19 cellular contexts compared by ENCODE assay signal in the genomic region with DNA sequence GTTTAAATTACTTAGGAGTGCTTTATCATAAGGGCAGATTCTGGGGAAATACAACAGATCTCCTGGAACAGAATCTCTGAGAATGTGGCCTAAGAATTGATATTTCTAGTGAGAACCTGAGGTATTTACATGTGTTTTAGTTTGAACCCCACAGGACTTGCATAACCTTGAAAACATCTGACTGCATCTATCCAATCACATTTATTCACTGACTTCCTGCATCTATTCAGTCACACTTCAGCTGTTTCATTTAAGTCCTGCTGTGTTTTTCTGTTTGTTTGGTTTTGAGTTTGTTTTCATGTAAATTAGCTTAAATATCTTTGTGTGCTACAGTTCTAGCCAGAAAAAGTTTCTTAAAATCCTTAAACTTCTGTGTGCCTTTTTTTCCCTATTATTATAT.
DNase-seq lines count a peak whose midpoint lies in the region; ATAC-seq and TF ChIP-seq lines count a peak whose summit lies in the region.
"Had no signal": no experiment of that assay in that cellular context is flagged by ENCODE, and none has a peak within 500 bp of the region (broad histone marks: within the 10 kb centered on the region; RNA-seq: fewer than 3 reads in every experiment).

No MANE protein-coding gene starts in this region.

- H2AK5ac ChIP-seq in mesenchymal stem cell (ENCODE audit: low read length, severe bottlenecking): no peak overlapping the region

- H3K9me2 ChIP-seq in GM23248 (ENCODE audit: insufficient read depth): no peaks in the 10 kb centered on the region

- no peak overlapping the region for H2BK5ac ChIP-seq in mesenchymal stem cell (ENCODE audit: low read depth, low read length, poor library complexity, severe bottlenecking)

- ATAC-seq in GM18502 (IDR thresholded peaks at IDR 0.05; ENCODE audit: poor library complexity, unreplicated experiment): no peak
- no peak for ATAC-seq in effector memory CD8-positive, alpha-beta T cell (replicated peaks)
- ATAC-seq: left lung, Right ventricle myocardium inferior had no signal

- H3K4me2 ChIP-seq in GM23248 (ENCODE audit: unreplicated experiment) (no peak overlapping the region), mesenchymal stem cell (ENCODE audit: low read length, poor library complexity, severe bottlenecking) (no peak overlapping the region)

- H3K4me1 ChIP-seq in GM23248 (ENCODE audit: insufficient read depth) (peaks cover 19% of the 10 kb centered on the region), endodermal cell (ENCODE audit: control insufficient read depth, insufficient read depth, low read length) (no peaks in the 10 kb centered on the region), mesenchymal stem cell (ENCODE audit: control insufficient read depth, insufficient read depth, low read depth, low read length) (no peaks in the 10 kb centered on the region)
- H3K4me1 ChIP-seq: breast epithelium, esophagus squamous epithelium, left lung had no signal

- H3K27ac ChIP-seq in GM23248: no peak overlapping the region
- no peak overlapping the region for H3K27ac ChIP-seq in endodermal cell (ENCODE audit: low read depth, low read length)
- H3K27ac ChIP-seq in mesenchymal stem cell (ENCODE audit: low read length, poor library complexity, severe bottlenecking): peak overlapping the region; percentile 54
- H3K27ac ChIP-seq: breast epithelium, esophagus squamous epithelium, HL-60, left lung, ovary had no signal

- H3K18ac ChIP-seq in mesenchymal stem cell (ENCODE audit: low read depth in 1 of 2, low read length in 2 of 2): no peak overlapping the region

- H3K9me3 ChIP-seq in GM23248 (ENCODE audit: low read depth) (no peaks in the 10 kb centered on the region), endodermal cell (ENCODE audit: control insufficient read depth, low read length) (peaks cover 10% of the 10 kb centered on the region), mesenchymal stem cell (ENCODE audit: control insufficient read depth, low read length) (peaks cover 3% of the 10 kb centered on the region)
- H3K9me3 ChIP-seq: esophagus squamous epithelium, ovary had no signal

- no peaks in the 10 kb centered on the region for H3K27me3 Mint-ChIP-seq in endodermal cell (ENCODE audit: insufficient read depth)
- H3K27me3 Mint-ChIP-seq in effector memory CD8-positive, alpha-beta T cell: no peaks in the 10 kb centered on the region
- H3K27me3 Mint-ChIP-seq: activated B cell treated with CpG ODN at 0.5 μM for 24 hours had no signal

- no peaks in the 10 kb centered on the region for H3K79me1 ChIP-seq in mesenchymal stem cell (replicated peaks; ENCODE audit: low read length, poor library complexity, severe bottlenecking)

- no peak overlapping the region for H3K14ac ChIP-seq in mesenchymal stem cell (ENCODE audit: low read length in 2 of 2)

- no peak for DNase-seq in GM23248
- DNase-seq in NAMALWA (ENCODE audit: low spot score): peak; percentile 18
- no peak for DNase-seq in endodermal cell
- peak; percentile 15 for DNase-seq in mesenchymal stem cell
- DNase-seq in stimulated activated CD4-positive, alpha-beta T cell treated with anti-CD3 and anti-CD28 coated beads, Interleukin-4, amount 100 ng/mL, for 4 hours: no peak
- DNase-seq in SK-N-DZ (ENCODE audit: low spot score): no peak
- DNase-seq in effector memory CD8-positive, alpha-beta T cell: no peak
- DNase-seq: activated B cell treated with CpG ODN at 0.5 μM for 24 hours; esophagus squamous epithelium; NCI-H1092 treated with DMSO at 0.1 percent for 48 hours; ovary; stimulated activated CD4-positive, alpha-beta T cell treated with anti-CD3 and anti-CD28 coated beads, Interleukin-2, amount 100 ng/mL, for 48 hours; substantia nigra had no signal

- H3K27ac Mint-ChIP-seq in endodermal cell: peak overlapping the region; percentile 80
- H3K27ac Mint-ChIP-seq in effector memory CD8-positive, alpha-beta T cell: no peak overlapping the region
- H3K27ac Mint-ChIP-seq: activated B cell treated with CpG ODN at 0.5 μM for 24 hours; T-helper 1 cell treated with Interleukin-12 subunit alpha and Interleukin-12 subunit beta and Interleukin-4 antibody, amounts not matched to agents 30 μg/mL and 1 μg/mL, for 36 hours had no signal

- no peak for TF ChIP-seq CTCF in endodermal cell (conservative IDR thresholded peaks at IDR 0.05)

- H2AFZ ChIP-seq in GM23248: peak overlapping the region; percentile 9; the same call in 1 of the 2 replicates
- H2AFZ ChIP-seq in mesenchymal stem cell (ENCODE audit: low read depth, low read length): no peak overlapping the region

- no peak overlapping the region for H4K91ac ChIP-seq in mesenchymal stem cell (ENCODE audit: low read length)

- no peak overlapping the region for H2BK15ac ChIP-seq in mesenchymal stem cell (ENCODE audit: low read depth, poor library complexity, severe bottlenecking)

- H3K4me1 Mint-ChIP-seq in endodermal cell: peaks cover 31% of the 10 kb centered on the region
- no peaks in the 10 kb centered on the region for H3K4me1 Mint-ChIP-seq in effector memory CD8-positive, alpha-beta T cell (ENCODE audit: low read depth in 2 of 2)
- H3K4me1 Mint-ChIP-seq: activated B cell treated with CpG ODN at 0.5 μM for 24 hours had no signal

- in situ Hi-C loops in GM23248 (cut with MboI): no loop called here

- no peak overlapping the region for H2BK120ac ChIP-seq in mesenchymal stem cell (ENCODE audit: low read depth, low read length)

- H3K79me2 ChIP-seq in GM23248 (ENCODE audit: insufficient read depth): no peaks in the 10 kb centered on the region

- H3K4ac ChIP-seq in mesenchymal stem cell (ENCODE audit: low read depth in 1 of 2, low read length in 2 of 2): no peak overlapping the region

- H3K9ac ChIP-seq in GM23248: no peak overlapping the region
- no peak overlapping the region for H3K9ac ChIP-seq in endodermal cell (ENCODE audit: extremely low read depth, low read length, poor library complexity, severe bottlenecking)
- H3K9ac ChIP-seq in mesenchymal stem cell (ENCODE audit: low read length): no peak overlapping the region

- no peaks in the 10 kb centered on the region for H3F3A ChIP-seq in GM23248 (ENCODE audit: insufficient read depth)

- H3K36me3 Mint-ChIP-seq in endodermal cell (ENCODE audit: low read depth): peaks cover 6% of the 10 kb centered on the region
- H3K36me3 Mint-ChIP-seq in effector memory CD8-positive, alpha-beta T cell (ENCODE audit: insufficient read depth): no peaks in the 10 kb centered on the region

- H3K4me3 ChIP-seq in GM23248: no peak overlapping the region
- no peak overlapping the region for H3K4me3 ChIP-seq in endodermal cell (ENCODE audit: low read length)
- H3K4me3 ChIP-seq in mesenchymal stem cell (ENCODE audit: insufficient read depth in 1 of 2, low read depth in 1 of 2, low read length in 2 of 2): no peak overlapping the region
- H3K4me3 ChIP-seq: breast epithelium, esophagus squamous epithelium, left lung, ovary had no signal

- H3K36me3 ChIP-seq in GM23248 (ENCODE audit: low read depth) (no peaks in the 10 kb centered on the region), endodermal cell (ENCODE audit: control insufficient read depth, insufficient read depth, low read length) (no peaks in the 10 kb centered on the region), mesenchymal stem cell (ENCODE audit: control insufficient read depth in 1 of 2, insufficient read depth in 2 of 2, low read depth in 1 of 2, low read length in 2 of 2) (no peaks in the 10 kb centered on the region)
- H3K36me3 ChIP-seq: breast epithelium, esophagus squamous epithelium, left lung, ovary had no signal

- H3K9me3 Mint-ChIP-seq in endodermal cell: peaks cover 15% of the 10 kb centered on the region
- peaks cover 4 to 26% of the 10 kb centered on the region in 2 donors for H3K9me3 Mint-ChIP-seq in effector memory CD8-positive, alpha-beta T cell

- H3K23ac ChIP-seq in mesenchymal stem cell (ENCODE audit: low read length in 2 of 2): no peak overlapping the region

- no peak overlapping the region for H4K8ac ChIP-seq in mesenchymal stem cell (ENCODE audit: low read length)

- H3K27me3 ChIP-seq in GM23248 (replicated peaks; ENCODE audit: insufficient read depth) (no peaks in the 10 kb centered on the region), endodermal cell (ENCODE audit: control insufficient read depth, insufficient read depth, low read length, poor library complexity, severe bottlenecking) (no peaks in the 10 kb centered on the region), mesenchymal stem cell (ENCODE audit: control insufficient read depth in 1 of 2, insufficient read depth in 1 of 2, low read length in 2 of 2) (no peaks in the 10 kb centered on the region)
- H3K27me3 ChIP-seq: breast epithelium, esophagus squamous epithelium, left lung, ovary had no signal

- no peak overlapping the region for H3K4me3 Mint-ChIP-seq in endodermal cell
- H3K4me3 Mint-ChIP-seq in effector memory CD8-positive, alpha-beta T cell: no peak overlapping the region
- H3K4me3 Mint-ChIP-seq: activated B cell treated with CpG ODN at 0.5 μM for 24 hours; T-helper 1 cell treated with Interleukin-12 subunit alpha and Interleukin-12 subunit beta and Interleukin-4 antibody, amounts not matched to agents 30 μg/mL and 1 μg/mL, for 36 hours had no signal

- H4K20me1 ChIP-seq in GM23248 (ENCODE audit: insufficient read depth): no peaks in the 10 kb centered on the region

- H2BK12ac ChIP-seq in mesenchymal stem cell (ENCODE audit: low read length in 2 of 2): no peak overlapping the region

Comparison
In these comparisons a context has a peak if more than half of its experiments do, and no peak if none do; other contexts are left out.
1. DNase-seq: peak in NAMALWA (single experiment) and mesenchymal stem cell (single experiment); none in GM23248 (single experiment), endodermal cell (single experiment), stimulated activated CD4-positive, alpha-beta T cell treated with anti-CD3 and anti-CD28 coated beads, Interleukin-4, amount 100 ng/mL, for 4 hours (0 of 2), SK-N-DZ (single experiment) and effector memory CD8-positive, alpha-beta T cell (0 of 3).